8 cellular contexts compared by ENCODE assay signal in genomic region chr7:75879771-75880184, GRCh38. TPM values are rescaled to one million over a fixed set of nuclear protein-coding genes. Genes with fewer than 3 reads are reported as not detected.
A peak's percentile ranks its signal among the peaks of the same experiment; 100 is the strongest.
DNase-seq lines count a peak whose midpoint lies in the region; ATAC-seq, FAIRE-seq and TF ChIP-seq lines count a peak whose summit lies in the region.

No MANE protein-coding gene starts in this region.

- CTCF ChIA-PET in A549 (lab: Yijun Ruan, JAX) = interaction anchor here (1.8 to 3.4 kb wide), 2 partner anchors 13 to 140 kb away, joined by 4 to 20 read pairs; no protein-coding TSS in a partner anchor
- CTCF ChIA-PET in endothelial cell of umbilical vein (lab: Charles Lee) = interaction anchor here (0.6 to 1.8 kb wide), 2 partner anchors 43 to 140 kb away, joined by 3 to 8 read pairs; no protein-coding TSS in a partner anchor

- TSS peak; percentile 53 for BruUV-seq in endothelial cell of umbilical vein (replicated peaks; lab: Mats Ljungman, UMichigan)

- H3K4me1 ChIP-seq in A549 (peaks cover 14% of the 10 kb centered on the region), endothelial cell of umbilical vein (ENCODE audit: control insufficient read depth, extremely low read depth, insufficient read depth, low read length) (peaks cover 11% of the 10 kb centered on the region), pancreas (peaks cover 0 to 11% (median 6%) of the 10 kb centered on the region in 3 donors)

- no peak for TF ChIP-seq CTCF in A549 (IDR thresholded peaks at IDR 0.05)
- no peak for TF ChIP-seq CTCF in endothelial cell of umbilical vein (IDR thresholded peaks at IDR 0.05; ENCODE audit: extremely low read depth in 1 of 2, insufficient read depth in 1 of 2, low read depth in 1 of 2, low read length in 2 of 2)
- no peak for TF ChIP-seq CTCF in pancreas (IDR thresholded peaks at IDR 0.05)

- TF ChIP-seq POLR2A in A549 (IDR thresholded peaks at IDR 0.05; ENCODE audit: low read length) (no peak), GM12892 (IDR thresholded peaks at IDR 0.05; ENCODE audit: low read depth, low read length) (no peak), endothelial cell of umbilical vein (IDR thresholded peaks at IDR 0.05; ENCODE audit: low read depth, low read length) (no peak)

- DNase-seq in A549 (ENCODE audit: low read depth in 1 of 2, low spot score in 1 of 2) = no peak
- no peak for DNase-seq in GM12892 (ENCODE audit: insufficient read length)
- DNase-seq in T-helper 2 cell = peak in 3 of 5 experiments; percentile 47 to 95 (median 55)
- DNase-seq in endothelial cell of umbilical vein (ENCODE audit: low read depth, low spot score) = peak; percentile 37
- DNase-seq in pancreas = no peak
- no peak for DNase-seq in activated CD8-positive, alpha-beta memory T cell treated with anti-CD3 and anti-CD28 coated beads for 24 hours

- 37% methylated on average over 8 of the region's 8 CpGs for WGBS in A549 (ENCODE audit: missing lambda C conversion rate)
- WGBS in pancreas, 2 donors = 3% methylated on average over 8 of the region's 8 CpGs

- peaks cover 4 to 25% of the 10 kb centered on the region in 2 experiments for H3K36me3 ChIP-seq in endothelial cell of umbilical vein (ENCODE audit: control insufficient read depth in 2 of 2, extremely low read depth in 1 of 2, insufficient read depth in 2 of 2, low read length in 2 of 2)
- peaks cover 0 to 34% (median 12%) of the 10 kb centered on the region in 3 donors for H3K36me3 ChIP-seq in pancreas

- no peaks in the 10 kb centered on the region for H3K9me1 ChIP-seq in endothelial cell of umbilical vein (replicated peaks; ENCODE audit: control insufficient read depth, extremely low read depth, insufficient read depth, low read length)

- intact Hi-C loops in endothelial cell of umbilical vein (cut with micrococcal nuclease) (loop anchor here (1.0 kb wide), 2 partner anchors 36 to 115 kb away; partner anchors contain the start of genes POR and TMEM120A), pancreas (cut with DNase I) (no loop called here)

- dilution Hi-C loops in endothelial cell of umbilical vein (cut with MboI; ENCODE audit: extremely low pct_ligation_motif_present, low sequenced_read_pairs) = no loop called here

- TF ChIP-seq EP300 in A549 (IDR thresholded peaks at IDR 0.05) = no peak

- H3K79me2 ChIP-seq in endothelial cell of umbilical vein (ENCODE audit: control insufficient read depth, insufficient read depth, low read length) = peaks cover 12% of the 10 kb centered on the region

- TF ChIP-seq RAD21 in A549 (conservative IDR thresholded peaks at IDR 0.05 in 1 of 2, IDR thresholded peaks at IDR 0.05 in 1 of 2) = no peak

- H3K9me3 ChIP-seq in A549 = no peaks in the 10 kb centered on the region
- no peaks in the 10 kb centered on the region for H3K9me3 ChIP-seq in endothelial cell of umbilical vein (replicated peaks; ENCODE audit: control insufficient read depth, insufficient read depth, low read length)
- no peaks in the 10 kb centered on the region for H3K9me3 ChIP-seq in pancreas

- FAIRE-seq in A549 (lab: Jason Lieb, UNC) = no peak
- FAIRE-seq in GM12892 (lab: Jason Lieb, UNC) = peak; percentile 14
- no peak for FAIRE-seq in endothelial cell of umbilical vein (lab: Jason Lieb, UNC)
- FAIRE-seq in pancreas (lab: Jason Lieb, UNC) = no peak

- peak overlapping the region; percentile 76 for H3K4me2 ChIP-seq in A549
- peak overlapping the region; percentile 66 for H3K4me2 ChIP-seq in endothelial cell of umbilical vein (ENCODE audit: insufficient read depth, low read length)

- H3K4me3 ChIP-seq in A549 (peak overlapping the region; percentile 77), endothelial cell of umbilical vein (replicated peaks in 1 of 3; ENCODE audit: insufficient read depth in 1 of 3, low read depth in 1 of 3, low read length in 3 of 3) (peak overlapping the region; percentile 26 to 100 (median 72)), pancreas (peak overlapping the region; percentile 86 to 98 (median 88))

- POLR2A ChIA-PET in A549 (lab: Yijun Ruan, JAX) = no interaction called here
- POLR2A ChIA-PET in endothelial cell of umbilical vein (lab: Charles Lee) = no interaction called here

- H3K27ac ChIP-seq in A549 = peak overlapping the region; percentile 93
- H3K27ac ChIP-seq in endothelial cell of umbilical vein (ENCODE audit: insufficient read depth, low read depth, low read length) = no peak overlapping the region
- peak overlapping the region in 1 of 4 donors; percentile 73 for H3K27ac ChIP-seq in pancreas

- no peaks in the 10 kb centered on the region for H3K27me3 ChIP-seq in endothelial cell of umbilical vein (ENCODE audit: control insufficient read depth in 2 of 2, insufficient read depth in 2 of 2, low read length in 2 of 2)
- no peaks in the 10 kb centered on the region for H3K27me3 ChIP-seq in pancreas

- H3K9ac ChIP-seq in endothelial cell of umbilical vein (replicated peaks; ENCODE audit: extremely low read depth, insufficient read depth, low read length) = peak overlapping the region; percentile 71

- ATAC-seq in A549 = no peak
- peak in 1 of 4 donors; percentile 1 for ATAC-seq in pancreas
- ATAC-seq in HG02884 (IDR thresholded peaks at IDR 0.05; ENCODE audit: unreplicated experiment) = no peak
- ATAC-seq in GM21423 (IDR thresholded peaks at IDR 0.05; ENCODE audit: unreplicated experiment) = no peak

- H2AFZ ChIP-seq in endothelial cell of umbilical vein (ENCODE audit: low read depth, low read length) = no peak overlapping the region

- no peaks in the 10 kb centered on the region for H4K20me1 ChIP-seq in endothelial cell of umbilical vein (replicated peaks; ENCODE audit: control insufficient read depth, extremely low read depth, insufficient read depth, low read length)

TF ChIP-seq in A549, 52 proteins besides CTCF, POLR2A, EP300 and RAD21 (continues in another document):
- TF ChIP-seq CBX2 (IDR thresholded peaks at IDR 0.05; ENCODE audit: borderline replicate concordance, low read depth) (no peak), RFX5 (IDR thresholded peaks at IDR 0.05) (no peak), ESRRA (IDR thresholded peaks at IDR 0.05; ENCODE audit: borderline replicate concordance, low read length) (no peak), POLR2AphosphoS2 (conservative IDR thresholded peaks at IDR 0.05; ENCODE audit: low read length) (no peak), HOXA7 (CRISPR knock-in tag; IDR thresholded peaks at IDR 0.05) (0 out of 2 replicates have a peak, but pooled peaks have one; percentile 26), CEBPB (IDR thresholded peaks at IDR 0.05) (peak; percentile 29 to 61; a peak in 3 of 4 replicates), GATA3 (IDR thresholded peaks at IDR 0.05; ENCODE audit: borderline replicate concordance) (peak; percentile 29; the same call in 1 of the 2 replicates)

TF ChIP-seq in endothelial cell of umbilical vein, 7 proteins besides CTCF, POLR2A, EP300 and RAD21:
- TF ChIP-seq JUN (IDR thresholded peaks at IDR 0.05; ENCODE audit: borderline replicate concordance, insufficient read depth, insufficient read length, low read depth) (no peak), GATA2 (IDR thresholded peaks at IDR 0.05; ENCODE audit: insufficient read depth, insufficient read length, low read depth, low read length) (peak; percentile 68)
TF ChIP-seq in endothelial cell of umbilical vein: peak in this region for 1.

RNA-seq across cellular contexts. Expression of gene RHBDD2, which starts 0.9 kb away (rescaled TPM):
- polyA plus RNA-seq in A549 (2011; rRNA removed) = 61.3 and 65.2 TPM in 2 replicates
- 68.6 and 92.9 TPM in 2 replicates for polyA plus RNA-seq in A549 (2012; cell fraction: cytosol; rRNA removed)
- polyA plus RNA-seq in A549 (2012; cell fraction: nucleus; rRNA removed) = 111 and 114 TPM in 2 replicates
- 50.3 to 62.0 TPM (median 59.8 TPM) in 3 replicates for polyA plus RNA-seq in A549 (2017; fragmentation: RNase III; extraction: RNeasy Plus Mini Kit Qiagen cat#74134 plus additional on column Dnase treatment)
- polyA minus RNA-seq in A549 (2011; rRNA and poly(A)+ RNA removed) = 70.3 and 85.9 TPM in 2 replicates
- polyA plus RNA-seq in GM12892 (2012; ENCODE audit: missing spikeins) = 10.2 TPM
- 36.7 and 44.6 TPM in 2 replicates for total RNA-seq in endothelial cell of umbilical vein
- polyA plus RNA-seq in endothelial cell of umbilical vein = 99.2 and 125 TPM in 2 replicates
- 54.1 and 57.0 TPM in 2 replicates for polyA plus RNA-seq in endothelial cell of umbilical vein (2011; cell fraction: cytosol; rRNA removed)
- 31.9 and 45.8 TPM in 2 replicates for polyA plus RNA-seq in endothelial cell of umbilical vein (2011; cell fraction: nucleus; rRNA removed)
- 34.4 and 36.8 TPM in 2 replicates for polyA plus RNA-seq in endothelial cell of umbilical vein (2012)
- 34.9 and 37.7 TPM in 2 replicates for polyA minus RNA-seq in endothelial cell of umbilical vein
- 59.1 TPM for polyA minus RNA-seq in endothelial cell of umbilical vein (2011; cell fraction: cytosol; rRNA and poly(A)+ RNA removed)
- polyA minus RNA-seq in endothelial cell of umbilical vein (2011; cell fraction: nucleus; rRNA and poly(A)+ RNA removed) = 16.7 and 17.2 TPM in 2 replicates
- total RNA-seq in pancreas = 10 to 100 TPM; 21.6 to 32.0 (median 25.1) TPM
- 100 to 1,000 TPM in 1 of 2 donors, 10 to 100 TPM in 1; 64.5 to 106 TPM for polyA plus RNA-seq in pancreas

RNA-seq across cellular contexts. Expression of gene POR, which starts 35.2 kb away (rescaled TPM):
- polyA plus RNA-seq in A549 (2011; rRNA removed) (69.6 and 71.1 TPM in 2 replicates), A549 (2017; fragmentation: RNase III; extraction: RNeasy Plus Mini Kit Qiagen cat#74134 plus additional on column Dnase treatment) (81.3 to 109 TPM (median 103 TPM) in 3 replicates), endothelial cell of umbilical vein (59.5 and 78.2 TPM in 2 replicates), pancreas (10 to 100 TPM; 84.2 to 99.0 TPM)
- polyA plus RNA-seq in A549 (2012; cell fraction: cytosol; rRNA removed) = 93.7 and 128 TPM in 2 replicates
- polyA plus RNA-seq in A549 (2012; cell fraction: nucleus; rRNA removed) = 328 and 664 TPM in 2 replicates
- polyA minus RNA-seq in A549 (2011; rRNA and poly(A)+ RNA removed) = 88.6 and 115 TPM in 2 replicates
- 24.5 TPM for polyA plus RNA-seq in GM12892 (2012; ENCODE audit: missing spikeins)
- total RNA-seq in endothelial cell of umbilical vein (71.9 and 73.6 TPM in 2 replicates), pancreas (10 to 100 TPM; 29.7 to 71.6 (median 41.7) TPM)
- polyA plus RNA-seq in endothelial cell of umbilical vein (2011; cell fraction: cytosol; rRNA removed) = 27.8 and 40.3 TPM in 2 replicates
- polyA plus RNA-seq in endothelial cell of umbilical vein (2011; cell fraction: nucleus; rRNA removed) = 70.2 and 87.0 TPM in 2 replicates
- polyA plus RNA-seq in endothelial cell of umbilical vein (2012) = 31.9 and 33.9 TPM in 2 replicates
- polyA minus RNA-seq in endothelial cell of umbilical vein = 39.8 and 57.8 TPM in 2 replicates
- 130 TPM for polyA minus RNA-seq in endothelial cell of umbilical vein (2011; cell fraction: cytosol; rRNA and poly(A)+ RNA removed)
- polyA minus RNA-seq in endothelial cell of umbilical vein (2011; cell fraction: nucleus; rRNA and poly(A)+ RNA removed) = 26.9 and 55.0 TPM in 2 replicates

Comparison
In these comparisons a context has a peak if more than half of its experiments do, and no peak if none do; other contexts are left out.
1. DNase-seq: peak in T-helper 2 cell (3 of 5) and endothelial cell of umbilical vein (single experiment); none in A549 (0 of 2), GM12892 (single experiment), pancreas (0 of 6) and activated CD8-positive, alpha-beta memory T cell treated with anti-CD3 and anti-CD28 coated beads for 24 hours (single experiment).
2. Peak in every context shown above with its lines, with median percentiles within 50 percentile points of each other: H3K4me3 ChIP-seq.